ENCODE assay signal across 23 cellular contexts in genomic region chr15:65077291-65077980, GRCh38. TPM values are rescaled to one million over a fixed set of nuclear protein-coding genes. Genes with fewer than 3 reads are reported as not detected.
DNase-seq lines count a peak whose midpoint lies in the region; ATAC-seq, FAIRE-seq and TF ChIP-seq lines count a peak whose summit lies in the region.
"Had no signal": no experiment of that assay in that cellular context is flagged by ENCODE, and none has a peak within 500 bp of the region (broad histone marks: within the 10 kb centered on the region; RNA-seq: fewer than 3 reads in every experiment).

No MANE protein-coding gene starts in this region.

- H2BK5ac ChIP-seq in H1 (ENCODE audit: low read depth, low read length) (no peak overlapping the region), neuronal stem cell (ENCODE audit: low read length) (no peak overlapping the region)

- H3K4me1 Mint-ChIP-seq in natural killer cell = peaks cover 12 to 14% of the 10 kb centered on the region in 2 donors
- H3K4me1 Mint-ChIP-seq in natural killer cell treated with Interleukin-12 subunit alpha and Interleukin-12 subunit beta and Interleukin-15 and Interleukin-18, amount 100 ng/mL, for 72 hours (ENCODE audit: low read depth in 2 of 2) = peaks cover 3 to 10% of the 10 kb centered on the region in 2 donors
- H3K4me1 Mint-ChIP-seq in stimulated activated naive B cell treated with anti-CD40 and anti-IgM and Interleukin-4, amounts not matched to agents 10 μg/mL and 1 μg/mL and 100 μg/mL, for 72 hours = peaks cover 7 to 15% of the 10 kb centered on the region in 2 donors

- H2BK120ac ChIP-seq in H1 (replicated peaks; ENCODE audit: low read depth, low read length) (no peak overlapping the region), neuronal stem cell (ENCODE audit: low read depth, low read length) (peak overlapping the region; percentile 75)

- H3K9ac ChIP-seq in H1 (replicated peaks in 1 of 4; ENCODE audit: extremely low read depth in 1 of 4, low read depth in 3 of 4, low read length in 3 of 4) (no peak overlapping the region), neuronal stem cell (ENCODE audit: low read depth, low read length, poor library complexity) (no peak overlapping the region)

- H3K4ac ChIP-seq in H1 (replicated peaks; ENCODE audit: insufficient read length, low read depth, low read length) (no peak overlapping the region), neuronal stem cell (ENCODE audit: low read length) (no peak overlapping the region)

- H3K18ac ChIP-seq in H1 (ENCODE audit: extremely low read depth, low read length) (peak overlapping the region; percentile 60; the same call in 1 of the 2 replicates), neuronal stem cell (ENCODE audit: low read length) (peak overlapping the region; percentile 82)

- H3K4me1 ChIP-seq in H1 (replicated peaks in 1 of 4; ENCODE audit: control insufficient read depth in 3 of 4, insufficient read depth in 4 of 4, low read length in 3 of 4) = peaks cover 1 to 7% (median 4%) of the 10 kb centered on the region in 4 experiments; a peak in 5 of 7 replicates
- H3K4me1 ChIP-seq in neuronal stem cell (ENCODE audit: control insufficient read depth in 2 of 2, insufficient read depth in 1 of 2, low read depth in 1 of 2, low read length in 2 of 2) = peaks cover 7 to 16% of the 10 kb centered on the region in 2 donors
- H3K4me1 ChIP-seq: foreskin keratinocyte, right lobe of liver had no signal

- no peak overlapping the region for H4K5ac ChIP-seq in H1 (ENCODE audit: insufficient read length, low read depth, low read length)

- no peaks in the 10 kb centered on the region for H3K36me3 Mint-ChIP-seq in natural killer cell
- H3K36me3 Mint-ChIP-seq in natural killer cell treated with Interleukin-12 subunit alpha and Interleukin-12 subunit beta and Interleukin-15 and Interleukin-18, amount 100 ng/mL, for 72 hours = no peaks in the 10 kb centered on the region
- H3K36me3 Mint-ChIP-seq in stimulated activated naive B cell treated with anti-CD40 and anti-IgM and Interleukin-4, amounts not matched to agents 10 μg/mL and 1 μg/mL and 100 μg/mL, for 72 hours = peaks cover 4 to 5% of the 10 kb centered on the region in 2 donors
- H3K36me3 Mint-ChIP-seq: CD8-positive, alpha-beta T cell had no signal

- POLR2A ChIA-PET in H1 (lab: Charles Lee; ENCODE audit: partially characterized antibody) = interaction anchor here (0.5 to 14.5 kb wide), 6 partner anchors 10 to 410 kb away, joined by 3 to 93 read pairs (median 4); partner anchors contain the start of genes RASL12 and RNU5B-1

- H3K4me3 Mint-ChIP-seq in natural killer cell = peak overlapping the region; percentile 9
- H3K4me3 Mint-ChIP-seq in natural killer cell treated with Interleukin-12 subunit alpha and Interleukin-12 subunit beta and Interleukin-15 and Interleukin-18, amount 100 ng/mL, for 72 hours = no peak overlapping the region
- H3K4me3 Mint-ChIP-seq in stimulated activated naive B cell treated with anti-CD40 and anti-IgM and Interleukin-4, amounts not matched to agents 10 μg/mL and 1 μg/mL and 100 μg/mL, for 72 hours = peak overlapping the region in 1 of 2 donors; percentile 73
- H3K4me3 Mint-ChIP-seq: activated CD8-positive, alpha-beta T cell treated with anti-CD3 and anti-CD28 coated beads, Interleukin-2, amount 10 ng/mL, durations not matched to agents 7 days and 5 days; CD8-positive, alpha-beta T cell had no signal

- H3K4me2 ChIP-seq in H1 (ENCODE audit: insufficient read depth in 1 of 2, low read depth in 2 of 2, low read length in 2 of 2) (0 out of 4 replicates have a peak overlapping the region, but pooled peaks of 1 of the 2 experiments have one; percentile 39), neuronal stem cell (ENCODE audit: insufficient read depth, low read length, poor library complexity, severe bottlenecking) (no peak overlapping the region)

- peak overlapping the region; percentile 80; the same call in 1 of the 2 replicates for H2BK12ac ChIP-seq in H1 (ENCODE audit: low read depth, low read length)
- H2BK12ac ChIP-seq in neuronal stem cell (ENCODE audit: low read length) = peak overlapping the region; percentile 92

- H2BK15ac ChIP-seq in H1 (ENCODE audit: low read length) = 0 out of 2 replicates have a peak overlapping the region, but pooled peaks have one; percentile 61
- H2BK15ac ChIP-seq in neuronal stem cell (ENCODE audit: low read length) = peak overlapping the region; percentile 84

- peak in 1 of 3 donors; percentile 15 for ATAC-seq in natural killer cell
- no peak for ATAC-seq in natural killer cell treated with Interleukin-12 subunit alpha and Interleukin-12 subunit beta and Interleukin-15 and Interleukin-18, amount 100 ng/mL, for 72 hours
- no peak for ATAC-seq in stimulated activated naive B cell treated with anti-CD40 and anti-IgM and Interleukin-4, amounts not matched to agents 10 μg/mL and 1 μg/mL and 100 μg/mL, for 72 hours (replicated peaks)
- ATAC-seq in GM19351 (IDR thresholded peaks at IDR 0.05; ENCODE audit: unreplicated experiment) = no peak

- no peak for TF ChIP-seq POLR2A in H1 (IDR thresholded peaks at IDR 0.05; ENCODE audit: control extremely low read depth in 1 of 2, low read depth in 2 of 2, low read length in 2 of 2)

- no peak overlapping the region for H3K4me3 ChIP-seq in H1 (ENCODE audit: extremely low read depth in 1 of 4, insufficient read depth in 2 of 4, low read depth in 3 of 4, low read length in 4 of 4)
- H3K4me3 ChIP-seq in neuronal stem cell (ENCODE audit: low read length in 2 of 2) = no peak overlapping the region
- H3K4me3 ChIP-seq: ovary, right lobe of liver had no signal

- WGBS in H1 (ENCODE audit: extremely low coverage in 1 of 2, insufficient coverage in 1 of 2, insufficient read length in 1 of 2, insufficient replicate concordance in 2 of 2, low coverage in 1 of 2, low lambda C conversion rate in 2 of 2, missing lambda C conversion rate in 1 of 2), 2 experiments = 84% methylated on average over 65 of the region's 85 CpGs; no CpG with 5 or more reads in 1 of the 2 experiments
- WGBS in neuronal stem cell (ENCODE audit: extremely low coverage in 2 of 2, insufficient read length in 2 of 2, insufficient replicate concordance in 1 of 2), 2 donors = no CpG with 5 or more reads among the region's 85 CpGs

- no peaks in the 10 kb centered on the region for H3K79me2 ChIP-seq in H1 (ENCODE audit: control insufficient read depth in 1 of 2, insufficient read depth in 2 of 2, low read length in 2 of 2)

- H3K23me2 ChIP-seq in H1 (ENCODE audit: low read depth, low read length) = no peaks in the 10 kb centered on the region; the same call in 1 of the 2 replicates

- H2BK20ac ChIP-seq in H1 (ENCODE audit: low read length) = peak overlapping the region; percentile 90; the same call in 1 of the 2 replicates

- TF ChIP-seq EP300 in H1 (IDR thresholded peaks at IDR 0.05; ENCODE audit: borderline replicate concordance in 1 of 2, low read depth in 2 of 2, low read length in 2 of 2) = no peak

- H3K9me3 Mint-ChIP-seq in natural killer cell = no peaks in the 10 kb centered on the region
- H3K9me3 Mint-ChIP-seq in natural killer cell treated with Interleukin-12 subunit alpha and Interleukin-12 subunit beta and Interleukin-15 and Interleukin-18, amount 100 ng/mL, for 72 hours = no peaks in the 10 kb centered on the region
- peaks cover 0 to 3% of the 10 kb centered on the region in 2 donors for H3K9me3 Mint-ChIP-seq in stimulated activated naive B cell treated with anti-CD40 and anti-IgM and Interleukin-4, amounts not matched to agents 10 μg/mL and 1 μg/mL and 100 μg/mL, for 72 hours
- H3K9me3 Mint-ChIP-seq: CD8-positive, alpha-beta T cell had no signal

- intact Hi-C loops in natural killer cell (cut with micrococcal nuclease) = no loop called here

- no peak for TF ChIP-seq CTCF in natural killer cell (IDR thresholded peaks at IDR 0.05)
- peak; percentile 11 to 37 (median 13); a peak in 2 of 4 replicates for TF ChIP-seq CTCF in H1 (IDR thresholded peaks at IDR 0.05; ENCODE audit: control extremely low read depth in 1 of 3, insufficient read depth in 1 of 3, low read depth in 1 of 3, low read length in 3 of 3)

- H3K9me3 ChIP-seq in H1 (ENCODE audit: insufficient read depth in 2 of 2, low read depth in 1 of 2, low read length in 1 of 2) (peaks cover 3% of the 10 kb centered on the region in 2 experiments; a peak in 2 of 4 replicates), neuronal stem cell (replicated peaks in 1 of 2; ENCODE audit: control insufficient read depth in 2 of 2, insufficient read depth in 1 of 2, low read depth in 1 of 2, low read length in 2 of 2) (peaks cover 4% of the 10 kb centered on the region in 2 donors)
- H3K9me3 ChIP-seq: ovary, right lobe of liver, vagina had no signal

- H3K27ac Mint-ChIP-seq in natural killer cell = no peak overlapping the region
- H3K27ac Mint-ChIP-seq in natural killer cell treated with Interleukin-12 subunit alpha and Interleukin-12 subunit beta and Interleukin-15 and Interleukin-18, amount 100 ng/mL, for 72 hours = no peak overlapping the region
- no peak overlapping the region for H3K27ac Mint-ChIP-seq in stimulated activated naive B cell treated with anti-CD40 and anti-IgM and Interleukin-4, amounts not matched to agents 10 μg/mL and 1 μg/mL and 100 μg/mL, for 72 hours
- H3K27ac Mint-ChIP-seq: activated CD8-positive, alpha-beta T cell treated with anti-CD3 and anti-CD28 coated beads, Interleukin-2, amount 10 ng/mL, durations not matched to agents 7 days and 5 days; CD8-positive, alpha-beta T cell had no signal

- CTCF ChIA-PET in H1 (lab: Charles Lee; ENCODE audit: partially characterized antibody) = interaction anchor here (0.5 to 32.9 kb wide), 12 partner anchors 8 to 1009 kb away, joined by 3 to 1213 read pairs (median 8); partner anchors contain the start of genes RASL12 and SLC51B

- peak overlapping the region; percentile 34 for H4K91ac ChIP-seq in H1 (replicated peaks; ENCODE audit: insufficient read length, low read length)
- peak overlapping the region; percentile 25 for H4K91ac ChIP-seq in neuronal stem cell (ENCODE audit: low read depth, low read length, poor library complexity)

- no peak for DNase-seq in natural killer cell
- no peak for DNase-seq in natural killer cell treated with Interleukin-12 subunit alpha and Interleukin-12 subunit beta and Interleukin-15 and Interleukin-18, amount 100 ng/mL, for 72 hours (ENCODE audit: low spot score)
- DNase-seq in H1 (ENCODE audit: low read depth in 1 of 2, low spot score in 2 of 2) = no peak
- DNase-seq in neuronal stem cell (ENCODE audit: low spot score) = no peak
- no peak for DNase-seq in stimulated activated naive B cell treated with anti-CD40 and anti-IgM and Interleukin-4, amounts not matched to agents 10 μg/mL and 1 μg/mL and 100 μg/mL, for 72 hours
- no peak for DNase-seq in LoVo (ENCODE audit: low spot score)
- no peak for DNase-seq in DMS79 treated with DMSO at 0.1 percent for 48 hours (lab: John Stamatoyannopoulos, UW)
- DNase-seq: amniotic stem cell, GF-D8, hippocampal formation, Kasumi-1, NCI-H187 treated with DMSO at 0.1 percent for 48 hours had no signal

- no peaks in the 10 kb centered on the region for H3K79me1 ChIP-seq in H1 (ENCODE audit: low read depth, low read length)
- H3K79me1 ChIP-seq in neuronal stem cell (ENCODE audit: low read depth, low read length) = no peaks in the 10 kb centered on the region

- H3K23ac ChIP-seq in H1 (ENCODE audit: insufficient read length) (no peak overlapping the region), neuronal stem cell (ENCODE audit: low read depth, low read length, poor library complexity) (peak overlapping the region; percentile 81)

- H2AFZ ChIP-seq in H1 (ENCODE audit: low read length) = no peak overlapping the region
- no peak overlapping the region for H2AFZ ChIP-seq in neuronal stem cell (ENCODE audit: low read length)

- H3K14ac ChIP-seq in H1 (ENCODE audit: insufficient read length) = no peak overlapping the region
- peak overlapping the region; percentile 97 for H3K14ac ChIP-seq in neuronal stem cell (ENCODE audit: low read length)

- no peak overlapping the region for H3K27ac ChIP-seq in H1 (ENCODE audit: low read depth, low read length)
- no peak overlapping the region for H3K27ac ChIP-seq in neuronal stem cell (replicated peaks; ENCODE audit: low read length)
- H3K27ac ChIP-seq: epithelial cell of prostate, foreskin keratinocyte, ovary, right lobe of liver had no signal

- peaks cover 0 to 9% (median 8%) of the 10 kb centered on the region in 4 experiments; a peak in 5 of 7 replicates for H3K27me3 ChIP-seq in H1 (replicated peaks in 1 of 4; ENCODE audit: control insufficient read depth in 3 of 4, extremely low read depth in 1 of 4, insufficient read depth in 3 of 4, low read length in 3 of 4)
- peaks cover 0 to 28% (median 0%) of the 10 kb centered on the region in 3 experiments for H3K27me3 ChIP-seq in neuronal stem cell (ENCODE audit: control insufficient read depth in 3 of 3, insufficient read depth in 3 of 3, low read depth in 1 of 3, low read length in 3 of 3)
- H3K27me3 ChIP-seq: ovary, right lobe of liver, vagina had no signal

- H3K36me3 ChIP-seq in H1 (ENCODE audit: control insufficient read depth in 2 of 4, insufficient read depth in 4 of 4, low read length in 3 of 4) (no peaks in the 10 kb centered on the region), neuronal stem cell (replicated peaks in 1 of 2; ENCODE audit: control insufficient read depth in 2 of 2, insufficient read depth in 2 of 2, low read length in 2 of 2) (no peaks in the 10 kb centered on the region)
- H3K36me3 ChIP-seq: ovary, right lobe of liver, vagina had no signal

- H3K27me3 Mint-ChIP-seq in natural killer cell (ENCODE audit: low read depth in 2 of 2) = peaks cover 33 to 48% of the 10 kb centered on the region in 2 donors
- peaks cover 23 to 26% of the 10 kb centered on the region in 2 donors for H3K27me3 Mint-ChIP-seq in natural killer cell treated with Interleukin-12 subunit alpha and Interleukin-12 subunit beta and Interleukin-15 and Interleukin-18, amount 100 ng/mL, for 72 hours
- H3K27me3 Mint-ChIP-seq in stimulated activated naive B cell treated with anti-CD40 and anti-IgM and Interleukin-4, amounts not matched to agents 10 μg/mL and 1 μg/mL and 100 μg/mL, for 72 hours = peaks cover 32 to 39% of the 10 kb centered on the region in 2 donors

- no peaks in the 10 kb centered on the region for H4K20me1 ChIP-seq in H1 (replicated peaks in 1 of 2; ENCODE audit: control insufficient read depth in 1 of 2, insufficient read depth in 2 of 2, low read length in 2 of 2)

- no peak overlapping the region for H2AK5ac ChIP-seq in H1 (ENCODE audit: low read depth, low read length)
- H2AK5ac ChIP-seq in neuronal stem cell (ENCODE audit: low read depth, low read length) = peak overlapping the region; percentile 60

- H4K8ac ChIP-seq in H1 (ENCODE audit: extremely low read depth, insufficient read depth, low read length) (peak overlapping the region; percentile 79; the same call in 1 of the 2 replicates), neuronal stem cell (ENCODE audit: low read depth, low read length) (peak overlapping the region; percentile 43)

- TF ChIP-seq RAD21 in H1 (IDR thresholded peaks at IDR 0.05 in 1 of 2, conservative IDR thresholded peaks at IDR 0.05 in 1 of 2; ENCODE audit: low read depth in 2 of 2, low read length in 2 of 2) = no peak

- H3K56ac ChIP-seq in H1 (replicated peaks; ENCODE audit: insufficient read length, low read depth, low read length) = no peak overlapping the region

- FAIRE-seq in H1 (lab: Jason Lieb, UNC) = no peak
- FAIRE-seq: islet of Langerhans had no signal

RNA-seq across cellular contexts. Expression of gene KBTBD13, which starts 0.9 kb away (rescaled TPM):
- total RNA-seq in natural killer cell = not detected
- total RNA-seq in natural killer cell treated with Interleukin-12 subunit alpha and Interleukin-12 subunit beta and Interleukin-15 and Interleukin-18, amount 100 ng/mL, for 72 hours = not detected
- not detected in 2 replicates for total RNA-seq in H1 (2021; fragmentation: NEBNext Ultra II Directional; extraction: Animal tissue kit (Norgen Biotek cat#: 25700))
- not detected in 2 replicates for polyA plus RNA-seq in H1 (2011; rRNA removed)
- polyA plus RNA-seq in H1 (2011; cell fraction: cytosol; rRNA removed) = not detected
- polyA plus RNA-seq in H1 (2011; cell fraction: nucleus; rRNA removed) = not detected
- not detected in 4 replicates for polyA plus RNA-seq in H1 (2012, experiment 1 of 2)
- not detected for polyA plus RNA-seq in H1 (2012, experiment 2 of 2)
- polyA plus RNA-seq in H1 (2013, experiment 1 of 2) = not detected
- polyA plus RNA-seq in H1 (2013, experiment 2 of 2) = not detected
- polyA minus RNA-seq in H1 (2011; rRNA and poly(A)+ RNA removed) = 0.07 TPM in 1 of 2 replicates, not detected in the other
- not detected for polyA minus RNA-seq in H1 (2011; cell fraction: cytosol; rRNA and poly(A)+ RNA removed)
- not detected for polyA minus RNA-seq in H1 (2011; cell fraction: nucleus; rRNA and poly(A)+ RNA removed)
- polyA plus RNA-seq in neuronal stem cell (2013, experiment 1 of 2) = 0.01 TPM
- not detected for polyA plus RNA-seq in neuronal stem cell (2013, experiment 2 of 2)
- total RNA-seq: activated CD8-positive, alpha-beta T cell treated with anti-CD3 and anti-CD28 coated beads, Interleukin-2, amount 10 ng/mL, durations not matched to agents 7 days and 5 days; CD8-positive, alpha-beta T cell; foreskin keratinocyte; lower leg skin; right lobe of liver; subcutaneous adipose tissue; vagina had no signal
- polyA plus RNA-seq: foreskin keratinocyte had no signal

RNA-seq across cellular contexts. Expression of gene RASL12, which starts 9.6 kb away (rescaled TPM):
- total RNA-seq in natural killer cell = not detected
- total RNA-seq in natural killer cell treated with Interleukin-12 subunit alpha and Interleukin-12 subunit beta and Interleukin-15 and Interleukin-18, amount 100 ng/mL, for 72 hours = not detected
- 9.3 and 10.3 TPM in 2 replicates for total RNA-seq in H1 (2021; fragmentation: NEBNext Ultra II Directional; extraction: Animal tissue kit (Norgen Biotek cat#: 25700))
- polyA plus RNA-seq in H1 (2011; rRNA removed) = 9.5 and 16.7 TPM in 2 replicates
- 16.0 TPM for polyA plus RNA-seq in H1 (2011; cell fraction: cytosol; rRNA removed)
- polyA plus RNA-seq in H1 (2011; cell fraction: nucleus; rRNA removed) = 11.4 TPM
- polyA plus RNA-seq in H1 (2012, experiment 1 of 2) = 6.7 to 8.6 TPM (median 8.0 TPM) in 4 replicates
- 10.5 TPM for polyA plus RNA-seq in H1 (2012, experiment 2 of 2)
- polyA plus RNA-seq in H1 (2013, experiment 1 of 2) = 6.6 TPM
- polyA plus RNA-seq in H1 (2013, experiment 2 of 2) = 7.7 TPM
- 12.2 and 14.8 TPM in 2 replicates for polyA minus RNA-seq in H1 (2011; rRNA and poly(A)+ RNA removed)
- polyA minus RNA-seq in H1 (2011; cell fraction: cytosol; rRNA and poly(A)+ RNA removed) = 9.6 TPM
- 9.0 TPM for polyA minus RNA-seq in H1 (2011; cell fraction: nucleus; rRNA and poly(A)+ RNA removed)
- 4.1 TPM for polyA plus RNA-seq in neuronal stem cell (2013, experiment 1 of 2)
- polyA plus RNA-seq in neuronal stem cell (2013, experiment 2 of 2) = 4.2 TPM
- total RNA-seq: activated CD8-positive, alpha-beta T cell treated with anti-CD3 and anti-CD28 coated beads, Interleukin-2, amount 10 ng/mL, durations not matched to agents 7 days and 5 days; CD8-positive, alpha-beta T cell; foreskin keratinocyte had no signal
- polyA plus RNA-seq: foreskin keratinocyte had no signal

RNA-seq across cellular contexts. Expression of gene SLC51B, which starts 32.2 kb away (rescaled TPM):
- not detected for total RNA-seq in natural killer cell
- not detected for total RNA-seq in natural killer cell treated with Interleukin-12 subunit alpha and Interleukin-12 subunit beta and Interleukin-15 and Interleukin-18, amount 100 ng/mL, for 72 hours
- total RNA-seq in H1 (2021; fragmentation: NEBNext Ultra II Directional; extraction: Animal tissue kit (Norgen Biotek cat#: 25700)) = not detected in 2 replicates
- not detected in 2 replicates for polyA plus RNA-seq in H1 (2011; rRNA removed)
- polyA plus RNA-seq in H1 (2011; cell fraction: cytosol; rRNA removed) = not detected
- not detected for polyA plus RNA-seq in H1 (2011; cell fraction: nucleus; rRNA removed)
- polyA plus RNA-seq in H1 (2012, experiment 1 of 2) = not detected in 4 replicates
- polyA plus RNA-seq in H1 (2012, experiment 2 of 2) = not detected
- polyA plus RNA-seq in H1 (2013, experiment 1 of 2) = not detected
- not detected for polyA plus RNA-seq in H1 (2013, experiment 2 of 2)
- polyA minus RNA-seq in H1 (2011; rRNA and poly(A)+ RNA removed) = not detected in 2 replicates
- not detected for polyA minus RNA-seq in H1 (2011; cell fraction: cytosol; rRNA and poly(A)+ RNA removed)
- not detected for polyA minus RNA-seq in H1 (2011; cell fraction: nucleus; rRNA and poly(A)+ RNA removed)
- not detected for polyA plus RNA-seq in neuronal stem cell (2013, experiment 1 of 2)
- polyA plus RNA-seq in neuronal stem cell (2013, experiment 2 of 2) = not detected
- total RNA-seq: activated CD8-positive, alpha-beta T cell treated with anti-CD3 and anti-CD28 coated beads, Interleukin-2, amount 10 ng/mL, durations not matched to agents 7 days and 5 days; CD8-positive, alpha-beta T cell; foreskin keratinocyte; subcutaneous adipose tissue; vagina had no signal
- polyA plus RNA-seq: foreskin keratinocyte had no signal

RNA-seq across cellular contexts. Expression of gene UBAP1L, which starts 37.6 kb away (rescaled TPM):
- 1 to 10 TPM; 4.3 to 8.0 (median 7.5) TPM for total RNA-seq in natural killer cell
- total RNA-seq in natural killer cell treated with Interleukin-12 subunit alpha and Interleukin-12 subunit beta and Interleukin-15 and Interleukin-18, amount 100 ng/mL, for 72 hours = 10 to 100 TPM in 1 of 2 donors, 1 to 10 TPM in 1; 5.7 to 14.2 TPM
- 1.3 and 1.7 TPM in 2 replicates for total RNA-seq in H1 (2021; fragmentation: NEBNext Ultra II Directional; extraction: Animal tissue kit (Norgen Biotek cat#: 25700))
- polyA plus RNA-seq in H1 (2011; rRNA removed) = 0.67 and 1.3 TPM in 2 replicates
- 1.0 TPM for polyA plus RNA-seq in H1 (2011; cell fraction: cytosol; rRNA removed)
- polyA plus RNA-seq in H1 (2011; cell fraction: nucleus; rRNA removed) = 5.7 TPM
- 0.81 to 1.3 TPM (median 1.1 TPM) in 4 replicates for polyA plus RNA-seq in H1 (2012, experiment 1 of 2)
- 0.24 TPM for polyA plus RNA-seq in H1 (2012, experiment 2 of 2)
- 0.87 TPM for polyA plus RNA-seq in H1 (2013, experiment 1 of 2)
- polyA plus RNA-seq in H1 (2013, experiment 2 of 2) = 0.53 TPM
- 0.95 and 1.6 TPM in 2 replicates for polyA minus RNA-seq in H1 (2011; rRNA and poly(A)+ RNA removed)
- 0.88 TPM for polyA minus RNA-seq in H1 (2011; cell fraction: cytosol; rRNA and poly(A)+ RNA removed)
- polyA minus RNA-seq in H1 (2011; cell fraction: nucleus; rRNA and poly(A)+ RNA removed) = 2.7 TPM
- 1.0 TPM for polyA plus RNA-seq in neuronal stem cell (2013, experiment 1 of 2)
- polyA plus RNA-seq in neuronal stem cell (2013, experiment 2 of 2) = 0.91 TPM

RNA-seq across cellular contexts. Expression of gene MTFMT, which starts 48.0 kb away (rescaled TPM):
- total RNA-seq in natural killer cell = 10 to 100 TPM in 2 of 3 donors, 1 to 10 TPM in 1; 9.3 to 13.6 (median 12.2) TPM
- 10 to 100 TPM; 17.8 to 18.5 TPM for total RNA-seq in natural killer cell treated with Interleukin-12 subunit alpha and Interleukin-12 subunit beta and Interleukin-15 and Interleukin-18, amount 100 ng/mL, for 72 hours
- 16.5 and 20.8 TPM in 2 replicates for total RNA-seq in H1 (2021; fragmentation: NEBNext Ultra II Directional; extraction: Animal tissue kit (Norgen Biotek cat#: 25700))
- polyA plus RNA-seq in H1 (2011; rRNA removed) = 6.8 and 7.7 TPM in 2 replicates
- 10.5 TPM for polyA plus RNA-seq in H1 (2011; cell fraction: cytosol; rRNA removed)
- 4.2 TPM for polyA plus RNA-seq in H1 (2011; cell fraction: nucleus; rRNA removed)
- polyA plus RNA-seq in H1 (2012, experiment 1 of 2) = 9.7 to 15.8 TPM (median 10.5 TPM) in 4 replicates
- polyA plus RNA-seq in H1 (2012, experiment 2 of 2) = 9.9 TPM
- polyA plus RNA-seq in H1 (2013, experiment 1 of 2) = 14.6 TPM
- polyA plus RNA-seq in H1 (2013, experiment 2 of 2) = 14.9 TPM
- polyA minus RNA-seq in H1 (2011; rRNA and poly(A)+ RNA removed) = 7.6 and 7.7 TPM in 2 replicates
- 8.3 TPM for polyA minus RNA-seq in H1 (2011; cell fraction: cytosol; rRNA and poly(A)+ RNA removed)
- polyA minus RNA-seq in H1 (2011; cell fraction: nucleus; rRNA and poly(A)+ RNA removed) = 10.2 TPM
- polyA plus RNA-seq in neuronal stem cell (2013, experiment 1 of 2) = 14.3 TPM
- 14.6 TPM for polyA plus RNA-seq in neuronal stem cell (2013, experiment 2 of 2)

Comparison
In these comparisons a context has a peak if more than half of its experiments do, and no peak if none do; other contexts are left out.
1. RNA of gene RASL12, which starts 9.6 kb away (total RNA-seq): 9.3 to 10.3 TPM in H1; not detected in natural killer cell and not detected in natural killer cell treated with Interleukin-12 subunit alpha and Interleukin-12 subunit beta and Interleukin-15 and Interleukin-18, amount 100 ng/mL, for 72 hours; every median in the first group is over 10 times any median in the second.